ENCODE assay signal across 8 cellular contexts in genomic region chr3:186570096-186570940, GRCh38. TPM values are rescaled to one million over a fixed set of nuclear protein-coding genes. Genes with fewer than 3 reads are reported as not detected.
DNase-seq lines count a peak whose midpoint lies in the region; ATAC-seq and TF ChIP-seq lines count a peak whose summit lies in the region.

TSS of gene DNAJB11 (plus strand) at chr3:186570720. CDS start at chr3:186570898, 178 bp downstream.

- H3K4me3 Mint-ChIP-seq in natural killer cell, result peak within 1 kb of the TSS; percentile 99

- intact Hi-C loops in natural killer cell (cut with micrococcal nuclease), result loop anchor here (1.0 to 10.0 kb wide), 4 partner anchors 214 to 984 kb away; partner anchors contain the start of genes ETV5, RPL39L and SENP2

- H3K36me3 Mint-ChIP-seq in natural killer cell, result peaks cover 10% of the 10 kb centered on the region

- peaks cover under 1% of the 10 kb centered on the region for H3K36me3 ChIP-seq in H7 (replicated peaks; ENCODE audit: control insufficient read depth, insufficient read depth, low read length)

- no peak for TF ChIP-seq CTCF in natural killer cell (IDR thresholded peaks at IDR 0.05)

- DNase-seq in ELF-1 (ENCODE audit: low read depth, low spot score) (peak; percentile 100), H7 (peak; percentile 96), M059J (ENCODE audit: low read depth) (peak; percentile 100), SHP77 (lab: John Stamatoyannopoulos, UW) (peak; percentile 98 to 99), fibroblast of peridontal ligament (ENCODE audit: extremely low read depth) (peak; percentile 100), natural killer cell (peak; percentile 97)
- peak; percentile 96 for DNase-seq in activated effector memory CD4-positive, alpha-beta T cell treated with Interleukin-2 at 50 U/mL for 16 hours
- peak; percentile 99 for DNase-seq in stimulated activated naive CD4-positive, alpha-beta T cell treated with Interleukin-2 at 50 U/mL for 16 hours (lab: John Stamatoyannopoulos, UW)

- H3K27me3 Mint-ChIP-seq in natural killer cell (ENCODE audit: low read depth in 2 of 2), result no peaks in the 10 kb centered on the region

- peaks cover 50 to 58% of the 10 kb centered on the region in 2 donors for H3K4me1 Mint-ChIP-seq in natural killer cell

- no peaks in the 10 kb centered on the region for H3K9me3 Mint-ChIP-seq in natural killer cell

- H3K27me3 ChIP-seq in H7 (ENCODE audit: control insufficient read depth, insufficient read depth, low read length), result no peaks in the 10 kb centered on the region

- ATAC-seq in natural killer cell, result peak; percentile 83 to 95 (median 83)

- H3K4me3 ChIP-seq in H7 (ENCODE audit: insufficient read depth, low read depth, low read length), result peak within 1 kb of the TSS; percentile 90

- H3K27ac Mint-ChIP-seq in natural killer cell, result peak within 1 kb of the TSS; percentile 97 to 98

RNA-seq across cellular contexts. Expression of gene DNAJB11, which starts in this region (rescaled TPM):
- 54.7 and 55.1 TPM in 2 replicates for total RNA-seq in H7 (2014; rRNA removed; shearing (Covaris generic))
- total RNA-seq in M059J (2014; rRNA removed; shearing (Covaris generic)), result 182 and 237 TPM in 2 replicates
- 100 to 1,000 TPM in 2 of 3 donors, 10 to 100 TPM in 1; 85.9 to 112 (median 111) TPM for total RNA-seq in natural killer cell

Comparison
In these comparisons a context has a peak if more than half of its experiments do, and no peak if none do; other contexts are left out.
1. Peak in every context shown above with its lines: DNase-seq, ATAC-seq and H3K4me3 ChIP-seq.